ENCODE assay signal across 24 cellular contexts in the genomic region with DNA sequence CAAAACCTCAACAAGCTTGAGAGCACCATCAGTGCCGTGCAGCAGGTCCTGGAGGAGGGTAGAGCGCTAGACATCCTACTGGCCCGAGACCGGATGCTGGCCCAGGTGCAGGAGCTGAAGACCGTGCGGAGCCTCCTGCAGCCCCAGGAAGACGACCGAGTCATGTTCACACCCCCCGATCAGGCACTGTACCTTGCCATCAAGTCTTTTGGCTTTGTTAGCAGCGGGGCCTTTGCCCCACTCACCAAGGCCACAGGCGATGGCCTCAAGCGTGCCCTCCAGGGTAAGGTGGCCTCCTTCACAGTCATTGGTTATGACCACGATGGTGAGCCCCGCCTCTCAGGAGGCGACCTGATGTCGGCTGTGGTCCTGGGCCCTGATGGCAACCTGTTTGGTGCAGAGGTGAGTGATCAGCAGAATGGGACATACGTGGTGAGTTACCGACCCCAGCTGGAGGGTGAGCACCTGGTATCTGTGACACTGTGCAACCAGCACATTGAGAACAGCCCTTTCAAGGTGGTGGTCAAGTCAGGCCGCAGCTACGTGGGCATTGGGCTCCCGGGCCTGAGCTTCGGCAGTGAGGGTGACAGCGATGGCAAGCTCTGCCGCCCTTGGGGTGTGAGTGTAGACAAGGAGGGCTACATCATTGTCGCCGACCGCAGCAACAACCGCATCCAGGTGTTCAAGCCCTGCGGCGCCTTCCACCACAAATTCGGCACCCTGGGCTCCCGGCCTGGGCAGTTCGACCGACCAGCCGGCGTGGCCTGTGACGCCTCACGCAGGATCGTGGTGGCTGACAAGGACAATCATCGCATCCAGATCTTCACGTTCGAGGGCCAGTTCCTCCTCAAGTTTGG.
"Had no signal": no experiment of that assay in that cellular context is flagged by ENCODE, and none has a peak within 500 bp of the region (broad histone marks: within the 10 kb centered on the region; RNA-seq: fewer than 3 reads in every experiment).

No MANE protein-coding gene starts in this region.

- DNase-seq: activated CD4-positive, alpha-beta memory T cell treated with anti-CD3 and anti-CD28 coated beads, Interleukin-2, amount 10 ng/mL, durations not matched to agents 7 days and 5 days; activated CD4-positive, alpha-beta T cell treated with anti-CD3 and anti-CD28 coated beads, Interleukin-2, amount 10 ng/mL, durations not matched to agents 7 days and 5 days; activated CD4-positive, CD25-positive, alpha-beta regulatory T cell; activated gamma-delta T cell treated with Interleukin-2 at 50 U/mL for 16 hours; activated naive CD4-positive, alpha-beta T cell treated with anti-CD3 and anti-CD28 coated beads, Interleukin-2, amount 10 ng/mL, durations not matched to agents 7 days and 5 days; activated naive CD8-positive, alpha-beta T cell treated with anti-CD3 and anti-CD28 coated beads for 36 hours; activated T-cell treated with anti-CD3 and anti-CD28 coated beads, Interleukin-2, amount 50 U/mL, for 72 hours; brain microvascular endothelial cell; MG63; MV-4-11; NCI-H1092 treated with DMSO at 0.1 percent for 48 hours; NCI-H1417 treated with DMSO at 0.1 percent for 48 hours; NCI-H1694; NCI-H2029 treated with DMSO at 0.1 percent for 48 hours; NCI-H345; NCI-H510A; NCI-H69; Peyer's patch; SHP77 treated with DMSO at 0.1 percent for 48 hours; T-helper 17 cell; T-helper 9 cell had no signal

- H3K9me3 ChIP-seq: MG63, Peyer's patch had no signal

- H3K4me3 Mint-ChIP-seq: activated CD4-positive, alpha-beta memory T cell treated with anti-CD3 and anti-CD28 coated beads, Interleukin-2, amount 10 ng/mL, durations not matched to agents 7 days and 5 days; activated CD4-positive, alpha-beta T cell treated with anti-CD3 and anti-CD28 coated beads, Interleukin-2, amount 10 ng/mL, durations not matched to agents 7 days and 5 days; activated naive CD4-positive, alpha-beta T cell treated with anti-CD3 and anti-CD28 coated beads, Interleukin-2, amount 10 ng/mL, durations not matched to agents 7 days and 5 days; activated naive CD8-positive, alpha-beta T cell treated with anti-CD3 and anti-CD28 coated beads for 36 hours; activated T-cell treated with anti-CD3 and anti-CD28 coated beads, Interleukin-2, amount 50 U/mL, for 72 hours; T-helper 17 cell had no signal

- H3K27ac Mint-ChIP-seq: activated CD4-positive, alpha-beta memory T cell treated with anti-CD3 and anti-CD28 coated beads, Interleukin-2, amount 10 ng/mL, durations not matched to agents 7 days and 5 days; activated CD4-positive, alpha-beta T cell treated with anti-CD3 and anti-CD28 coated beads, Interleukin-2, amount 10 ng/mL, durations not matched to agents 7 days and 5 days; activated naive CD4-positive, alpha-beta T cell treated with anti-CD3 and anti-CD28 coated beads, Interleukin-2, amount 10 ng/mL, durations not matched to agents 7 days and 5 days; activated naive CD8-positive, alpha-beta T cell treated with anti-CD3 and anti-CD28 coated beads for 36 hours; activated T-cell treated with anti-CD3 and anti-CD28 coated beads, Interleukin-2, amount 50 U/mL, for 72 hours; activated T-helper 2 cell treated with anti-CD3 and anti-CD28 coated beads, Interferon-gamma antibody, Interleukin-2, Interleukin-4, amounts not matched to agents 10 μg/mL and 5 μg/mL and 100 μg/mL, durations not matched to agents 14 hours and 24 hours and 36 hours; T-helper 17 cell had no signal

- H3K4me1 ChIP-seq: Peyer's patch had no signal

- H3K36me3 ChIP-seq: brain microvascular endothelial cell, MG63, Peyer's patch had no signal

- H3K4me1 Mint-ChIP-seq: activated CD4-positive, alpha-beta memory T cell treated with anti-CD3 and anti-CD28 coated beads, Interleukin-2, amount 10 ng/mL, durations not matched to agents 7 days and 5 days had no signal

- H3K36me3 Mint-ChIP-seq: activated naive CD4-positive, alpha-beta T cell treated with anti-CD3 and anti-CD28 coated beads, Interleukin-2, amount 10 ng/mL, durations not matched to agents 7 days and 5 days; activated naive CD8-positive, alpha-beta T cell treated with anti-CD3 and anti-CD28 coated beads for 36 hours had no signal

- H3K27ac ChIP-seq: brain microvascular endothelial cell, cardiac muscle cell, Peyer's patch, RWPE1 had no signal

- H3K4me3 ChIP-seq: cardiac muscle cell, MG63, Peyer's patch had no signal

- H3K9me3 Mint-ChIP-seq: activated CD4-positive, alpha-beta memory T cell treated with anti-CD3 and anti-CD28 coated beads, Interleukin-2, amount 10 ng/mL, durations not matched to agents 7 days and 5 days; activated CD4-positive, alpha-beta T cell treated with anti-CD3 and anti-CD28 coated beads, Interleukin-2, amount 10 ng/mL, durations not matched to agents 7 days and 5 days; activated naive CD4-positive, alpha-beta T cell treated with anti-CD3 and anti-CD28 coated beads, Interleukin-2, amount 10 ng/mL, durations not matched to agents 7 days and 5 days; activated naive CD8-positive, alpha-beta T cell treated with anti-CD3 and anti-CD28 coated beads for 36 hours; activated T-cell treated with anti-CD3 and anti-CD28 coated beads, Interleukin-2, amount 50 U/mL, for 72 hours; activated T-helper 2 cell treated with anti-CD3 and anti-CD28 coated beads, Interferon-gamma antibody, Interleukin-2, Interleukin-4, amounts not matched to agents 10 μg/mL and 5 μg/mL and 100 μg/mL, durations not matched to agents 14 hours and 24 hours and 36 hours had no signal

- H3K27me3 ChIP-seq: cardiac muscle cell, MG63, Peyer's patch had no signal

- ATAC-seq: activated T-cell treated with anti-CD3 and anti-CD28 coated beads, Interleukin-2, amount 50 U/mL, for 72 hours; T-helper 17 cell had no signal
